9 cellular contexts compared by ENCODE assay signal in the genomic region with DNA sequence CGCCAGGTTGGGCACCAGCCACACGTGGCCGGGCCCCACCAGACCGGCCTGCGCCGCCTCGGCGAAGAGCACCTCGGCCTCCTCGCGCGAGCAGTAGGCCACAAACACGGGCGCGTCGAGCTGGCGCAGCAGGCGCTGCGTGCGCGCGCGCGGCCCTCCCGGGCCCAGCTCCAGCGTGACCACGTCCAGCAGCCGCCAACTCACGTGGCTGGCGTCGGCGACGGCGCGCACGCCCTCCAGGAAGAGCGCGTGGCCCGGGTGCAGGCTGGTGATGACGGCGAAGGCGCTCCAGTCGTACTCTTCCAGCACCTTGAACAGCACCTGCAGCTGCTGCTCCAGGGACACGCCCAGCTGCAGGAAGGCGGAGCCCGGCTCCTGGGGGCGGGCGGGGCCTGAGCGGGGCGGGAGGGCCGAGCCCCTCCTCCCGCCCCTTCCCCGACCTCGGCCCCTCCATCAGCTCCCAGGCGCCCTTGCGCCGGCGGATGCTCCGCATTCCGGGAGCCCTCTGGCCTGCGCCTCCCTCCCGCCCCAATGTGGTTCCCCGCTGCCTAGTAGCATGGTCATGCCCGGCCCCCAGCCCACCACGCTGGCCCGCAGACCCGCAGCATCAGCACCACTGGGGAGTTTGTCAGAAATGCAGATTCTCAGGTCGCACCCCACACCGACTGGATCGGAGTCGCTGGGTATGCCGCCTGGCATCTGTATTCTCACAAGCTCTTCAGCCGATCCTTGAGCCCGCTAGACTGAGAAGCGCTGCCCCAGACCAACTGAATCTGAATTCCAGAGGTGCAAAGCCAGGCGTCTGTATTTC. TPM values are rescaled to one million over a fixed set of nuclear protein-coding genes. Genes with fewer than 3 reads are reported as not detected.
DNase-seq lines count a peak whose midpoint lies in the region; ATAC-seq, FAIRE-seq and TF ChIP-seq lines count a peak whose summit lies in the region.
"Had no signal": no experiment of that assay in that cellular context is flagged by ENCODE, and none has a peak within 500 bp of the region (broad histone marks: within the 10 kb centered on the region; RNA-seq: fewer than 3 reads in every experiment).

No MANE protein-coding gene starts in this region.

- peaks cover 0 to under 1% of the 10 kb centered on the region in 2 donors for H3K36me3 Mint-ChIP-seq in CD14-positive monocyte

- no peak overlapping the region for H3K27ac ChIP-seq in breast epithelium

- H3K4me3 ChIP-seq in GM12865 (ENCODE audit: low read depth, low read length): no peak overlapping the region
- peak overlapping the region in 2 of 3 donors; percentile 24 to 44 for H3K4me3 ChIP-seq in breast epithelium

- no peaks in the 10 kb centered on the region for H3K36me3 ChIP-seq in breast epithelium

- no peaks in the 10 kb centered on the region for H3K4me1 ChIP-seq in breast epithelium

- ATAC-seq in omental fat pad (ENCODE audit: low FRiP score): peak; percentile 26
- ATAC-seq in GM21390 (IDR thresholded peaks at IDR 0.05; ENCODE audit: unreplicated experiment): no peak

- no peak for FAIRE-seq in frontal cortex (lab: Jason Lieb, UNC)

- DNase-seq in GM12865 (ENCODE audit: low read depth): peak; percentile 55
- DNase-seq in SW480 (ENCODE audit: low spot score): peak; percentile 46
- DNase-seq in breast epithelium (ENCODE audit: low spot score in 2 of 2): no peak
- DNase-seq in omental fat pad (ENCODE audit: low spot score): no peak
- no peak for DNase-seq in frontal cortex (ENCODE audit: low spot score in 2 of 2)
- no peak for DNase-seq in CD14-positive monocyte (ENCODE audit: low spot score)
- no peak for DNase-seq in midbrain (lab: John Stamatoyannopoulos, UW)

- H3K4me1 Mint-ChIP-seq in CD14-positive monocyte: peaks cover 3% of the 10 kb centered on the region

- TF ChIP-seq CTCF in GM12865 (IDR thresholded peaks at IDR 0.05; ENCODE audit: insufficient read depth, low read depth, low read length, missing control alignments) (no peak), breast epithelium (IDR thresholded peaks at IDR 0.05) (no peak), omental fat pad (IDR thresholded peaks at IDR 0.05) (no peak), CD14-positive monocyte (IDR thresholded peaks at IDR 0.05) (no peak)

- no peaks in the 10 kb centered on the region for H3K9me3 ChIP-seq in breast epithelium

- H3K27me3 ChIP-seq in breast epithelium: peaks cover 5 to 58% of the 10 kb centered on the region in 2 donors

- intact Hi-C loops in breast epithelium (cut with DNase I; ENCODE audit: low total_unique reads) (no loop called here), CD14-positive monocyte (cut with micrococcal nuclease) (loop anchor here in 1 of 2 donors (5.0 kb wide), 1 partner anchor 45 kb away; no protein-coding TSS in a partner anchor)

- H3K4me3 Mint-ChIP-seq in CD14-positive monocyte: peak overlapping the region in 1 of 2 donors; percentile 82

- peaks cover 0 to 9% (median 2%) of the 10 kb centered on the region in 7 donors for H3K9me3 Mint-ChIP-seq in CD14-positive monocyte

- no peak for TF ChIP-seq POLR2A in breast epithelium (IDR thresholded peaks at IDR 0.05)

- peaks cover 73 to 90% (median 74%) of the 10 kb centered on the region in 3 donors for H3K27me3 Mint-ChIP-seq in CD14-positive monocyte (ENCODE audit: low read depth in 3 of 3)

- no peak overlapping the region for H3K27ac Mint-ChIP-seq in CD14-positive monocyte

RNA-seq across cellular contexts. Expression of a gene that starts 7.2 kb away (rescaled TPM):
- total RNA-seq in breast epithelium (under 1 TPM in 1 of 3 donors, not detected in 2; 0.48 TPM), omental fat pad (1 to 10 TPM in 3 of 4 donors, not detected in 1; 1.0 to 4.7 (median 1.6) TPM), frontal cortex (1.2 TPM)
- polyA plus RNA-seq in CD14-positive monocyte: not detected

RNA-seq across cellular contexts. Expression of a gene that starts 20.4 kb away (rescaled TPM):
- total RNA-seq in breast epithelium (1 to 10 TPM; 7.3 to 9.3 (median 8.8) TPM), omental fat pad (1 to 10 TPM; 4.4 to 5.7 (median 5.2) TPM), frontal cortex (2.4 TPM)
- polyA plus RNA-seq in CD14-positive monocyte: 1 to 10 TPM; 6.2 to 7.3 TPM

RNA-seq across cellular contexts. Expression of a gene that starts 41.0 kb away (rescaled TPM):
- total RNA-seq in breast epithelium: under 1 TPM in 2 of 3 donors, not detected in 1; 0.33 to 0.80 TPM
- total RNA-seq in omental fat pad: not detected
- 0.82 TPM for total RNA-seq in frontal cortex
- polyA plus RNA-seq in CD14-positive monocyte: not detected
- total RNA-seq: lung microvascular endothelial cell had no signal

Comparison
In these comparisons a context has a peak if more than half of its experiments do, and no peak if none do; other contexts are left out.
1. DNase-seq: peak in GM12865 (single experiment) and SW480 (single experiment); none in breast epithelium (0 of 2), omental fat pad (single experiment), frontal cortex (0 of 2), CD14-positive monocyte (single experiment) and midbrain (single experiment).